8 cellular contexts compared by ENCODE assay signal in genomic region chr10:30553625-30554442, GRCh38.
DNase-seq lines count a peak whose midpoint lies in the region; ATAC-seq and TF ChIP-seq lines count a peak whose summit lies in the region.

No MANE protein-coding gene starts in this region.

- peak overlapping the region; percentile 35 for H3K4me3 Mint-ChIP-seq in dendritic cell treated with granulocyte-macrophage colony-stimulating factor and Interleukin-4, amounts not matched to agents 40 ng/mL and 50 ng/mL, for 4 days
- no peak overlapping the region for H3K4me3 Mint-ChIP-seq in activated T-helper 1 cell treated with anti-CD3 and anti-CD28 coated beads, Interleukin-12 subunit alpha, Interleukin-12 subunit beta, Interleukin-2, Interleukin-4 antibody, amounts not matched to agents 30 ng/mL and 10 ng/mL and 1 ng/mL, durations not matched to agents 14 hours and 24 hours and 36 hours

- peak overlapping the region; percentile 11 to 31 (median 28) for H3K4me3 ChIP-seq in right lobe of liver
- peak overlapping the region in 1 of 4 donors; percentile 36 for H3K4me3 ChIP-seq in tibial nerve

- TF ChIP-seq POLR2A in right lobe of liver (IDR thresholded peaks at IDR 0.05) (peak; percentile 71), tibial nerve (IDR thresholded peaks at IDR 0.05) (peak in 1 of 2 donors; percentile 47)

- 5% methylated on average over 9 of the region's 12 CpGs for WGBS in right lobe of liver (ENCODE audit: insufficient coverage, low coverage, low lambda C conversion rate, missing lambda C conversion rate)
- 28 to 30% methylated on average over 12 of the region's 12 CpGs for WGBS in tibial nerve, 2 donors

- peaks cover 9% of the 10 kb centered on the region for H3K9me3 Mint-ChIP-seq in dendritic cell treated with granulocyte-macrophage colony-stimulating factor and Interleukin-4, amounts not matched to agents 40 ng/mL and 50 ng/mL, for 4 days
- H3K9me3 Mint-ChIP-seq in activated T-helper 1 cell treated with anti-CD3 and anti-CD28 coated beads, Interleukin-12 subunit alpha, Interleukin-12 subunit beta, Interleukin-2, Interleukin-4 antibody, amounts not matched to agents 30 ng/mL and 10 ng/mL and 1 ng/mL, durations not matched to agents 14 hours and 24 hours and 36 hours, result no peaks in the 10 kb centered on the region

- H3K27ac ChIP-seq in right lobe of liver, result peak overlapping the region; percentile 77 to 90 (median 77)
- H3K27ac ChIP-seq in tibial nerve, result peak overlapping the region; percentile 31 to 82 (median 63)

- H3K36me3 ChIP-seq in right lobe of liver, result no peaks in the 10 kb centered on the region
- no peaks in the 10 kb centered on the region for H3K36me3 ChIP-seq in tibial nerve

- intact Hi-C loops in dendritic cell treated with granulocyte-macrophage colony-stimulating factor and Interleukin-4, amounts not matched to agents 40 ng/mL and 50 ng/mL, for 4 days (cut with micrococcal nuclease), result no loop called here
- intact Hi-C loops in right lobe of liver (cut with DNase I), result no loop called here
- intact Hi-C loops in activated T-helper 1 cell treated with anti-CD3 and anti-CD28 coated beads, Interleukin-12 subunit alpha, Interleukin-12 subunit beta, Interleukin-2, Interleukin-4 antibody, amounts not matched to agents 30 ng/mL and 10 ng/mL and 1 ng/mL, durations not matched to agents 14 hours and 24 hours and 36 hours (cut with micrococcal nuclease), result no loop called here

- peak overlapping the region; percentile 97 for H3K27ac Mint-ChIP-seq in dendritic cell treated with granulocyte-macrophage colony-stimulating factor and Interleukin-4, amounts not matched to agents 40 ng/mL and 50 ng/mL, for 4 days
- H3K27ac Mint-ChIP-seq in activated T-helper 1 cell treated with anti-CD3 and anti-CD28 coated beads, Interleukin-12 subunit alpha, Interleukin-12 subunit beta, Interleukin-2, Interleukin-4 antibody, amounts not matched to agents 30 ng/mL and 10 ng/mL and 1 ng/mL, durations not matched to agents 14 hours and 24 hours and 36 hours, result no peak overlapping the region

- no peaks in the 10 kb centered on the region for H3K27me3 ChIP-seq in right lobe of liver
- no peaks in the 10 kb centered on the region for H3K27me3 ChIP-seq in tibial nerve

- peak; percentile 84 to 85 for TF ChIP-seq EP300 in tibial nerve (IDR thresholded peaks at IDR 0.05)

- H3K36me3 Mint-ChIP-seq in dendritic cell treated with granulocyte-macrophage colony-stimulating factor and Interleukin-4, amounts not matched to agents 40 ng/mL and 50 ng/mL, for 4 days (ENCODE audit: low read depth), result peaks cover 6% of the 10 kb centered on the region
- H3K36me3 Mint-ChIP-seq in activated T-helper 1 cell treated with anti-CD3 and anti-CD28 coated beads, Interleukin-12 subunit alpha, Interleukin-12 subunit beta, Interleukin-2, Interleukin-4 antibody, amounts not matched to agents 30 ng/mL and 10 ng/mL and 1 ng/mL, durations not matched to agents 14 hours and 24 hours and 36 hours (ENCODE audit: low read depth), result no peaks in the 10 kb centered on the region

- ATAC-seq in right lobe of liver, result peak; percentile 84 to 96 (median 93)
- no peak for ATAC-seq in HG03025 (IDR thresholded peaks at IDR 0.05; ENCODE audit: low FRiP score, unreplicated experiment)

- H3K4me1 Mint-ChIP-seq in dendritic cell treated with granulocyte-macrophage colony-stimulating factor and Interleukin-4, amounts not matched to agents 40 ng/mL and 50 ng/mL, for 4 days (ENCODE audit: low read depth), result peaks cover 65% of the 10 kb centered on the region
- H3K4me1 Mint-ChIP-seq in activated T-helper 1 cell treated with anti-CD3 and anti-CD28 coated beads, Interleukin-12 subunit alpha, Interleukin-12 subunit beta, Interleukin-2, Interleukin-4 antibody, amounts not matched to agents 30 ng/mL and 10 ng/mL and 1 ng/mL, durations not matched to agents 14 hours and 24 hours and 36 hours (ENCODE audit: low read depth), result peaks cover 6% of the 10 kb centered on the region

- peaks cover 0 to 18% (median 9%) of the 10 kb centered on the region in 4 donors for H3K4me1 ChIP-seq in right lobe of liver
- peaks cover 0 to 20% (median 5%) of the 10 kb centered on the region in 4 donors for H3K4me1 ChIP-seq in tibial nerve

- DNase-seq in NCI-H2029 (lab: John Stamatoyannopoulos, UW) (peak; percentile 57), NCI-H2029 treated with DMSO at 0.1 percent for 48 hours (lab: John Stamatoyannopoulos, UW) (no peak), right lobe of liver (peak; percentile 69 to 89 (median 87)), tibial nerve (ENCODE audit: low spot score in 2 of 2) (peak; percentile 71 to 76), NCI-H1048 (lab: John Stamatoyannopoulos, UW) (no peak)
- DNase-seq in activated T-helper 1 cell treated with anti-CD3 and anti-CD28 coated beads, Interleukin-12 subunit alpha, Interleukin-12 subunit beta, Interleukin-2, Interleukin-4 antibody, amounts not matched to agents 30 ng/mL and 10 ng/mL and 1 ng/mL, durations not matched to agents 14 hours and 24 hours and 36 hours (ENCODE audit: low spot score), result no peak

- no peaks in the 10 kb centered on the region for H3K27me3 Mint-ChIP-seq in dendritic cell treated with granulocyte-macrophage colony-stimulating factor and Interleukin-4, amounts not matched to agents 40 ng/mL and 50 ng/mL, for 4 days
- H3K27me3 Mint-ChIP-seq in activated T-helper 1 cell treated with anti-CD3 and anti-CD28 coated beads, Interleukin-12 subunit alpha, Interleukin-12 subunit beta, Interleukin-2, Interleukin-4 antibody, amounts not matched to agents 30 ng/mL and 10 ng/mL and 1 ng/mL, durations not matched to agents 14 hours and 24 hours and 36 hours (ENCODE audit: insufficient read depth), result peaks cover 3% of the 10 kb centered on the region

- TF ChIP-seq CTCF in right lobe of liver (IDR thresholded peaks at IDR 0.05), result no peak
- TF ChIP-seq CTCF in tibial nerve (IDR thresholded peaks at IDR 0.05), result peak in 1 of 5 experiments; percentile 9

- H3K9me3 ChIP-seq in right lobe of liver (no peaks in the 10 kb centered on the region), tibial nerve (no peaks in the 10 kb centered on the region)

Comparison
In these comparisons a context has a peak if more than half of its experiments do, and no peak if none do; other contexts are left out.
1. DNase-seq: peak in NCI-H2029 (single experiment), right lobe of liver (3 of 3) and tibial nerve (2 of 2); none in NCI-H2029 treated with DMSO at 0.1 percent for 48 hours (single experiment), NCI-H1048 (single experiment) and activated T-helper 1 cell treated with anti-CD3 and anti-CD28 coated beads, Interleukin-12 subunit alpha, Interleukin-12 subunit beta, Interleukin-2, Interleukin-4 antibody, amounts not matched to agents 30 ng/mL and 10 ng/mL and 1 ng/mL, durations not matched to agents 14 hours and 24 hours and 36 hours (single experiment).